ENCODE assay signal across 1 cellular context in the genomic region with DNA sequence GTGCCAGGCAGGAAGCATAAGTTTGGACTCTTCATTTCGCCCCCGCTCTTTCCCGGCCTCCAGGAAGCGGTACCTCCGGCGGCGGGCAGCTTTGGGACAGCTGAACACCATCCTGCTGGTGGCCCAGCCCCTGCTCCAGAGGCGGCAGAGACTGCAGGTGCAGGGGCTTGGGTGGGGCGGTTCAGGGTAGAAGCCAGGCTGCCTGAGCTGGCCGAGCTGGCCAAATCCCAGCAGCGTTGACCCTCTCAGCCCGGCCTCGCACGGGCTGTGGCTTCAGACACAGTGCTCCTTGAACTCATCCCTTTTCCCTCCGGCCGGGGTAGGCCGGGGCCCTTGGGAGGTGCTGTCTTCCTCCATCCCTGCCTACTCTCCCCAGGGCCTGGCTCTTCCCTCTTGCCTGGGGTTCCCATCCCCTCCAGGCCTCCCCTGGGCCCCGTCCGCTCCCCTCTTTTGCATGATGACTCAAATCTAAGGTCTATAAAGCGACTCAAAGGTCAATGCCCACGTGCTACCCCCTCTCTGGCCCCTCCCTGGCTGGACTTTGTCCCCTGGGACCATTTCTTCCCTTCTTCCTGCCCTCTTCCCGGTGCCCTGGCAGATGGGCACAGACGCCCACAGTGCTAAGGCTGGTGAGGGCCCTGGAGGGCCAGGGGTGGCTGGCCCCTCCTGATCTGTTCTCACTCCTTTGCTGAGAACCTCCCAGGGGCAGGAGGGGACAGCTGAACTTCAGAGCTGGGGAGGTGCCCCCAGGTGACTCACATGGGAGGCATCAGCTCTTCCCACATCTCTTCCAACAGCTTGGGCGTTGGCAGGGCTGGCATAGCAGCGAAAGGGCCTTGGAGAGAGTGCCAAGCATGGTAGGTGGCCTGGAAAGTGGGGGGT.
TF ChIP-seq lines count a peak whose summit lies in the region.

No MANE protein-coding gene starts in this region.

TF ChIP-seq in WTC11, 78 proteins besides CTCF, POLR2A, EP300 and RAD21:
- no peak for TF ChIP-seq CBFB (CRISPR knock-in tag; IDR thresholded peaks at IDR 0.05; ENCODE audit: low read depth)
- TF ChIP-seq ATF1 (CRISPR knock-in tag; IDR thresholded peaks at IDR 0.05), result no peak
- no peak for TF ChIP-seq SP1 (CRISPR knock-in tag; conservative IDR thresholded peaks at IDR 0.05)
- no peak for TF ChIP-seq CREM (CRISPR knock-in tag; IDR thresholded peaks at IDR 0.05)
- no peak for TF ChIP-seq TCF7 (CRISPR knock-in tag; IDR thresholded peaks at IDR 0.05; ENCODE audit: low read depth)
- no peak for TF ChIP-seq ZNF423 (CRISPR knock-in tag; IDR thresholded peaks at IDR 0.05)
- TF ChIP-seq OVOL2 (CRISPR knock-in tag; IDR thresholded peaks at IDR 0.05; ENCODE audit: borderline replicate concordance), result no peak
TF ChIP-seq in WTC11: peak in this region for 0.
